In the genomic region with DNA sequence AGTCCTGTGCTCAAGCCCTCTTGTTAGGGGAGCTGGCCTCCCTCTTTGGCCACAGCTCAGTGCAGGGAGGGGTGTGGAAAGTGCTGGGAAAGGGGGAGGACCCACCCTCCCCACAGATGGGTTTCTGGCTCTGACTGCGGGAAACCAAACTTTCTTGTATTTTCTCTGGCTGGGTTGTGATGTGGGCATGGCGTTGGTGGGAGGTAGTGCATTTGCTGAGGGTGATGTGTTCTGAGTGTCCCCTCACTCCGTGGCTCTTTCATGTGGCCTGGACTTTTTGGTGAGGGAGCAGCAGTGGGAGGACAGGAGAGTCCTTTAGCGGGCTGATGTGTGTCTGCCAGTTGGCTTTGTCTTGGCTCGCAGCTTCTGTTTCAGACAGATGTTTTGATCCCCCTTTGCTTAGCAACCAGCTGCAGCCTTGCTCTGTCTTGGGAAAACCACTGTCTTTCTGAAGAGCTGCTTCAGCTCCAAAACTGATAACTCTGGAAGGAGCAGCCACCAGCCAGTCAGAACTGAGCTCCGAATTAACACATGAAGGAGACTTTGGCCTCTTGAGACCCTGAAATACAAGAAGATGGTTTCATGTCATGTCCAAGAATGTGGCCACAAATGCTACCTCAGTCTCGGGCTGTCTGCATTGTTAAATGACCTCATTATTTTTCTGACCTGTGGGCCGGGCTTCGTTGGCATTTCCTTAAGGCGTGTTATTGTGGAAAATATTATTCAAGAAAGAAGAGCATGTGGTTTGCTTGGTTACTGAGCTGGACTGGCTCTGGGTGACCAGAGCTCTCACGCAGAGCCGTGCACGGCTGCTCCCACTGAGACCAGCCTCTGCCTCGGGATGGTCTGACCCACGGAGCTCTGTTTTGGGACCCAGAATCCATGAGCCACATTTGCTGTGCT, we compare ENCODE assay signal across 8 cellular contexts. TPM values are rescaled to one million over a fixed set of nuclear protein-coding genes. Genes with fewer than 3 reads are reported as not detected.
DNase-seq lines count a peak whose midpoint lies in the region; ATAC-seq and TF ChIP-seq lines count a peak whose summit lies in the region.

No MANE protein-coding gene starts in this region.

- H3K9ac ChIP-seq in HUES6 (ENCODE audit: low read length): no peak overlapping the region

- H3K4me3 Mint-ChIP-seq in MCF 10A (ENCODE audit: unreplicated experiment): no peak overlapping the region
- peak overlapping the region; percentile 26 to 34 for H3K4me3 Mint-ChIP-seq in stimulated activated naive CD8-positive, alpha-beta T cell treated with anti-CD3 and anti-CD28 coated beads, Interleukin-15, amount 100 ng/mL, for 72 hours

- no peaks in the 10 kb centered on the region for H3K36me3 Mint-ChIP-seq in MCF 10A (ENCODE audit: insufficient read depth, unreplicated experiment)

- POLR2A ChIA-PET in A673 (lab: Charles Lee; ENCODE audit: low non-redundant PET) (no interaction called here), MCF 10A (lab: Yijun Ruan, JAX) (interaction anchor here (1.2 kb wide), 1 partner anchor 77 kb away, joined by 3 read pairs; no protein-coding TSS in a partner anchor)

- BruUV-seq in A673 (replicated peaks; lab: Mats Ljungman, UMichigan) (no TSS peak), MCF 10A (replicated peaks; lab: Mats Ljungman, UMichigan) (no TSS peak)

- H3K27ac Mint-ChIP-seq in MCF 10A (ENCODE audit: low read depth, unreplicated experiment): peak overlapping the region; percentile 78
- peak overlapping the region; percentile 52 to 78 for H3K27ac Mint-ChIP-seq in stimulated activated naive CD8-positive, alpha-beta T cell treated with anti-CD3 and anti-CD28 coated beads, Interleukin-15, amount 100 ng/mL, for 72 hours

- CTCF ChIA-PET in A673 (lab: Charles Lee): no interaction called here
- CTCF ChIA-PET in MCF 10A (lab: Yijun Ruan, JAX): interaction anchor here (0.7 kb wide), 1 partner anchor 287 kb away, joined by 3 read pairs; no protein-coding TSS in a partner anchor

- peak overlapping the region; percentile 42 for H3K27ac ChIP-seq in A673 (ENCODE audit: low read depth, low read length, poor library complexity, severe bottlenecking)
- H3K27ac ChIP-seq in HUES6 (ENCODE audit: low read depth, low read length): 0 out of 2 replicates have a peak overlapping the region, but pooled peaks have one; percentile 14
- H3K27ac ChIP-seq in left lung: peak overlapping the region; percentile 69 to 87

- peaks cover 22% of the 10 kb centered on the region for H3K4me1 Mint-ChIP-seq in MCF 10A (ENCODE audit: insufficient read depth, unreplicated experiment)
- peaks cover 63% of the 10 kb centered on the region for H3K4me1 Mint-ChIP-seq in stimulated activated naive CD8-positive, alpha-beta T cell treated with anti-CD3 and anti-CD28 coated beads, Interleukin-15, amount 100 ng/mL, for 72 hours

- H3K4me3 ChIP-seq in A673 (ENCODE audit: low read depth, low read length, poor library complexity, severe bottlenecking) (no peak overlapping the region), HUES6 (ENCODE audit: low read depth, low read length) (no peak overlapping the region), left lung (no peak overlapping the region)

- DNase-seq in A673 (ENCODE audit: low spot score) (no peak), MCF 10A (ENCODE audit: unreplicated experiment) (no peak), left lung (peak in 1 of 2 donors; percentile 64), NCI-H2029 treated with DMSO at 0.1 percent for 48 hours (lab: John Stamatoyannopoulos, UW) (no peak), RPMI8226 (no peak)
- peak; percentile 49 to 78 for DNase-seq in stimulated activated naive CD8-positive, alpha-beta T cell treated with anti-CD3 and anti-CD28 coated beads, Interleukin-15, amount 100 ng/mL, for 72 hours

- no peaks in the 10 kb centered on the region for H3K9me3 Mint-ChIP-seq in MCF 10A (ENCODE audit: unreplicated experiment)
- H3K9me3 Mint-ChIP-seq in stimulated activated naive CD8-positive, alpha-beta T cell treated with anti-CD3 and anti-CD28 coated beads, Interleukin-15, amount 100 ng/mL, for 72 hours: no peaks in the 10 kb centered on the region

- H3K27me3 ChIP-seq in A673 (replicated peaks; ENCODE audit: insufficient read depth, low read depth, low read length, poor library complexity) (no peaks in the 10 kb centered on the region), HUES6 (ENCODE audit: control insufficient read depth, insufficient read depth, low read length) (no peaks in the 10 kb centered on the region), left lung (no peaks in the 10 kb centered on the region)

- peaks cover 22% of the 10 kb centered on the region for H3K4me1 ChIP-seq in A673 (ENCODE audit: insufficient read depth, low read length, poor library complexity, severe bottlenecking)
- peaks cover 24% of the 10 kb centered on the region for H3K4me1 ChIP-seq in HUES6 (ENCODE audit: control insufficient read depth, insufficient read depth, low read length)
- H3K4me1 ChIP-seq in left lung: peaks cover 4 to 40% of the 10 kb centered on the region in 2 donors

- intact Hi-C loops in A673 (cut with micrococcal nuclease; ENCODE audit: unreplicated experiment) (no loop called here), MCF 10A (cut with micrococcal nuclease) (no loop called here), left lung (cut with DNase I) (no loop called here)

- no peak for TF ChIP-seq CTCF in A673 (conservative IDR thresholded peaks at IDR 0.05; ENCODE audit: low read depth, low read length)
- no peak for TF ChIP-seq CTCF in MCF 10A (IDR thresholded peaks at IDR 0.05; ENCODE audit: unreplicated experiment)
- no peak for TF ChIP-seq CTCF in left lung (IDR thresholded peaks at IDR 0.05)

- ATAC-seq in left lung (peak; percentile 72), HG02798 (IDR thresholded peaks at IDR 0.05; ENCODE audit: poor library complexity, unreplicated experiment) (no peak)
- ATAC-seq in stimulated activated naive CD8-positive, alpha-beta T cell treated with anti-CD3 and anti-CD28 coated beads, Interleukin-15, amount 100 ng/mL, for 72 hours: peak; percentile 97

- H3K36me3 ChIP-seq in A673 (ENCODE audit: insufficient read depth, low read length, poor library complexity, severe bottlenecking) (no peaks in the 10 kb centered on the region), HUES6 (ENCODE audit: control insufficient read depth, insufficient read depth, low read length) (no peaks in the 10 kb centered on the region), left lung (no peaks in the 10 kb centered on the region)

- H3K9me3 ChIP-seq in A673 (ENCODE audit: low read depth, low read length, poor library complexity, severe bottlenecking): no peaks in the 10 kb centered on the region
- H3K9me3 ChIP-seq in HUES6 (ENCODE audit: control insufficient read depth, insufficient read depth, low read depth, low read length): no peaks in the 10 kb centered on the region
- no peaks in the 10 kb centered on the region for H3K9me3 ChIP-seq in left lung

- H3K27me3 Mint-ChIP-seq in MCF 10A (ENCODE audit: insufficient read depth, unreplicated experiment): no peaks in the 10 kb centered on the region
- H3K27me3 Mint-ChIP-seq in stimulated activated naive CD8-positive, alpha-beta T cell treated with anti-CD3 and anti-CD28 coated beads, Interleukin-15, amount 100 ng/mL, for 72 hours: no peaks in the 10 kb centered on the region

RNA-seq across cellular contexts. Expression of a gene that starts 21.5 kb away (rescaled TPM):
- total RNA-seq in A673 (2021) (34.5 and 37.0 TPM in 2 replicates), MCF 10A (2022) (8.9 and 10.3 TPM in 2 replicates), left lung (10 to 100 TPM in 1 of 2 donors, 1 to 10 TPM in 1; 8.7 to 12.2 TPM)

Comparison
In these comparisons a context has a peak if more than half of its experiments do, and no peak if none do; other contexts are left out.
1. DNase-seq: peak in stimulated activated naive CD8-positive, alpha-beta T cell treated with anti-CD3 and anti-CD28 coated beads, Interleukin-15, amount 100 ng/mL, for 72 hours (2 of 2); none in A673 (single experiment), MCF 10A (single experiment), NCI-H2029 treated with DMSO at 0.1 percent for 48 hours (single experiment) and RPMI8226 (single experiment).
2. H3K27ac ChIP-seq: peak in every context shown above with its lines; median percentile 78 in left lung; 42 in A673; 14 in HUES6.